1 cellular context compared by ENCODE assay signal in genomic region chr17:65564793-65565192, GRCh38.
TF ChIP-seq lines count a peak whose summit lies in the region.

No MANE protein-coding gene starts in this region.

TF ChIP-seq in H1, 55 proteins besides CTCF, POLR2A, EP300 and RAD21 (continued from another document):
- TF ChIP-seq CHD7 (IDR thresholded peaks at IDR 0.05; ENCODE audit: insufficient replicate concordance, low read length) (no peak), CTBP2 (IDR thresholded peaks at IDR 0.05; ENCODE audit: borderline replicate concordance, insufficient read depth, insufficient read length, low read length) (no peak)
